In the genomic region with DNA sequence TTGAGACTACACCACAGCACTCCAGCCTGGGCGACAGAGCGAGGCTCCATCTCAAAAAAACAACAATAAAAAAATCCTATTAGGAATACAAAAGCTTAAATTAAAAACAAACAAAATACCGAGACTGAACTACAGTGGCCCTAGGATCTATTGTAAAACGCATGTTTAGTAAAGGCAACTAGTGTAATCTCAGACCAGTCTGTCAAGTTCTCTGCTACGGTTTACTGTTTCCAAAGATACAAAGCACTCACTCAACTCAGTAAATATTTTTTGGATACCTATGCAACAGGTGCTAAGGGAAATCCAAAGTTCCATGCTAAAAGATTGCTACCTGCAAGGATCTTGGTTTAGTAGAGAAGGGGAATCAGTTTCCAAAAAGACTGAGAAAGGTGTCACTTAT, we compare ENCODE assay signal across 1 cellular context.
TF ChIP-seq lines count a peak whose summit lies in the region.

No MANE protein-coding gene starts in this region.

TF ChIP-seq in HepG2, 621 proteins besides CTCF, POLR2A, EP300 and RAD21:
- no peak for TF ChIP-seq AKAP8 (CRISPR knock-in tag; IDR thresholded peaks at IDR 0.05)
- no peak for TF ChIP-seq TBP (CRISPR knock-in tag; IDR thresholded peaks at IDR 0.05)
- TF ChIP-seq BRD4 (CRISPR knock-in tag; IDR thresholded peaks at IDR 0.05): no peak
- TF ChIP-seq NR1H2 (CRISPR knock-in tag; IDR thresholded peaks at IDR 0.05; ENCODE audit: borderline replicate concordance, low read depth): no peak
- no peak for TF ChIP-seq ZNF44 (CRISPR knock-in tag; IDR thresholded peaks at IDR 0.05)
- TF ChIP-seq ZNF589 (CRISPR knock-in tag; conservative IDR thresholded peaks at IDR 0.05): no peak
- no peak for TF ChIP-seq HDAC1 (CRISPR knock-in tag; IDR thresholded peaks at IDR 0.05)
- no peak for TF ChIP-seq GFI1 (CRISPR knock-in tag; IDR thresholded peaks at IDR 0.05; ENCODE audit: borderline replicate concordance)
